In genomic region chr7:151422212-151422611, GRCh38 we compare ENCODE assay signal across 1 cellular context.
TF ChIP-seq lines count a peak whose summit lies in the region.

No MANE protein-coding gene starts in this region.

TF ChIP-seq in K562, 482 proteins besides CTCF, POLR2A, EP300 and RAD21:
- TF ChIP-seq CREBBP (IDR thresholded peaks at IDR 0.05; ENCODE audit: low read depth, low read length) (no peak), E2F1 (CRISPR knock-in tag; IDR thresholded peaks at IDR 0.05) (no peak), TRIM28 (IDR thresholded peaks at IDR 0.05) (0 out of 2 replicates have a peak, but pooled peaks have one; percentile 53), E2F4 (CRISPR knock-in tag; IDR thresholded peaks at IDR 0.05; ENCODE audit: low read depth) (no peak), KLF1 (tag; IDR thresholded peaks at IDR 0.05) (no peak), NEUROD1 (IDR thresholded peaks at IDR 0.05; ENCODE audit: borderline replicate concordance, low read depth, low read length, partially characterized antibody) (no peak), CBX5 (IDR thresholded peaks at IDR 0.05; ENCODE audit: borderline replicate concordance, low read depth) (peak; percentile 44), PCBP1 (IDR thresholded peaks at IDR 0.05; ENCODE audit: low read depth, low read length, poor library complexity, severe bottlenecking) (no peak), ZNF212 (CRISPR knock-in tag; IDR thresholded peaks at IDR 0.05) (no peak), ZHX1 (conservative IDR thresholded peaks at IDR 0.05; ENCODE audit: low read length) (no peak), HDAC6 (IDR thresholded peaks at IDR 0.05; ENCODE audit: low read depth, low read length) (no peak), THRB (CRISPR knock-in tag; conservative IDR thresholded peaks at IDR 0.05) (no peak), FOXO4 (CRISPR knock-in tag; IDR thresholded peaks at IDR 0.05) (no peak), CBX3 (IDR thresholded peaks at IDR 0.05; ENCODE audit: borderline replicate concordance in 1 of 2, low read length in 2 of 2) (peak in 1 of 2 experiments; percentile 84; a peak in 2 of 3 replicates), ZBTB7A (IDR thresholded peaks at IDR 0.05; ENCODE audit: borderline replicate concordance, control insufficient read depth, low read depth, low read length) (no peak), ZNF124 (CRISPR knock-in tag; IDR thresholded peaks at IDR 0.05) (no peak), SLC30A9 (CRISPR knock-in tag; IDR thresholded peaks at IDR 0.05) (no peak), ZNF280B (CRISPR knock-in tag; IDR thresholded peaks at IDR 0.05) (no peak), STAT5A (IDR thresholded peaks at IDR 0.05; ENCODE audit: borderline replicate concordance, low read length) (no peak), ZNF133 (CRISPR knock-in tag; IDR thresholded peaks at IDR 0.05) (no peak), CREB1 (IDR thresholded peaks at IDR 0.05) (no peak), CREB1 (CRISPR knock-in tag; IDR thresholded peaks at IDR 0.05) (no peak)
